ENCODE assay signal across 16 cellular contexts in the genomic region with DNA sequence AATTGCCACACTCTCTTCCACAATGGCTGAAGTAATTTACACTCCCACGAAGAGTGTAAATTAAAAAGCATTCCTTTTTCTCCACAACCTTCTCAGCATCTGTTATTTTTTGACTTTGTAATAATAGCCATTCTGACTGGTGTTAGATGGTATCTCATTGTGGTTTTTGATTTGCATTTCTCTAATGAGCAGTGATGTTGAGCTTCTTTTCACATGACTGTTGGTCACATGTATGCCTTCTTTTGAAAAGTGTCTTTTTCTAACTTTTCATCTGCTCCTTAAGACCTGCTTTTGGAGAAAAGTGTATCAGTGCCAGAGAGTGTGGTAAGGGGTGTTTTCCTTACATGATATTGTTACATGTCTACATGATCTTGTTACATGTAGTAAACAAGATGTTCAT. TPM values are rescaled to one million over a fixed set of nuclear protein-coding genes. Genes with fewer than 3 reads are reported as not detected.
"Had no signal": no experiment of that assay in that cellular context is flagged by ENCODE, and none has a peak within 500 bp of the region (broad histone marks: within the 10 kb centered on the region; RNA-seq: fewer than 3 reads in every experiment).

No MANE protein-coding gene starts in this region.

- H3K27me3 ChIP-seq: hepatocyte, thyroid gland had no signal

- H3K36me3 ChIP-seq: thyroid gland had no signal

- H3K4me1 ChIP-seq: psoas muscle had no signal

- H3K9me3 ChIP-seq: psoas muscle, thyroid gland had no signal

- H3K27ac ChIP-seq: hepatocyte, psoas muscle had no signal

- ATAC-seq: esophagus mucosa; psoas muscle; sciatic nerve; stimulated activated memory B cell treated with anti-CD40 and anti-IgM and Interleukin-4, amounts not matched to agents 10 μg/mL and 1 μg/mL and 100 μg/mL, for 72 hours; WTC11 had no signal

- DNase-seq: activated CD4-positive, alpha-beta memory T cell treated with anti-CD3 and anti-CD28 coated beads, Interleukin-2, amount 10 ng/mL, durations not matched to agents 7 days and 5 days; activated CD4-positive, alpha-beta T cell treated with anti-CD3 and anti-CD28 coated beads for 4 hours; activated naive CD4-positive, alpha-beta T cell treated with anti-CD3 and anti-CD28 coated beads, Interleukin-2, amount 10 ng/mL, durations not matched to agents 7 days and 5 days; activated T-cell treated with anti-CD3 and anti-CD28 coated beads, Interleukin-2, amount 50 U/mL, for 24 hours; central memory CD4-positive, alpha-beta T cell; left ventricle myocardium superior; psoas muscle; T-helper 2 cell; thyroid gland had no signal

- H3K4me3 ChIP-seq: coronary artery, hepatocyte, psoas muscle, thyroid gland had no signal

RNA-seq across cellular contexts. Expression of a gene that starts 25.7 kb away (rescaled TPM):
- total RNA-seq: activated CD4-positive, alpha-beta memory T cell treated with anti-CD3 and anti-CD28 coated beads, Interleukin-2, amount 10 ng/mL, durations not matched to agents 7 days and 5 days; osteoblast had no signal
